1 cellular context compared by ENCODE assay signal in genomic region chr16:68310441-68311315, GRCh38.
A peak's percentile ranks its signal among the peaks of the same experiment; 100 is the strongest.
TF ChIP-seq lines count a peak whose summit lies in the region.

Gene PRMT7, plus strand, starts transcription at chr16:68311019. Its CDS starts 4,961 bp downstream, at chr16:68315980.
Gene SLC7A6OS, minus strand, starts transcription at chr16:68310946. Its CDS starts 20 bp downstream, at chr16:68310926.

TF ChIP-seq in GM23338, 12 proteins besides CTCF, POLR2A, EP300 and RAD21 (continued from another document):
- TF ChIP-seq ZNF462 (CRISPR knock-in tag; IDR thresholded peaks at IDR 0.05) (no peak), ETS1 (IDR thresholded peaks at IDR 0.05) (peak; percentile 75), EZH2 (IDR thresholded peaks at IDR 0.05; ENCODE audit: low read depth, unreplicated experiment) (no peak), STAT1 (IDR thresholded peaks at IDR 0.05; ENCODE audit: unreplicated experiment) (no peak), REST (IDR thresholded peaks at IDR 0.05; ENCODE audit: unreplicated experiment) (no peak), POLR2AphosphoS5 (IDR thresholded peaks at IDR 0.05; ENCODE audit: low read depth) (peak; percentile 95), NANOG (IDR thresholded peaks at IDR 0.05; ENCODE audit: borderline replicate concordance) (no peak), ZNF114 (CRISPR knock-in tag; IDR thresholded peaks at IDR 0.05) (no peak), ZNF331 (CRISPR knock-in tag; IDR thresholded peaks at IDR 0.05; ENCODE audit: low read depth) (no peak), EZH2phosphoT487 (IDR thresholded peaks at IDR 0.05; ENCODE audit: unreplicated experiment) (no peak)
TF ChIP-seq in GM23338: peak in this region for 3.
